Comparison of ENCODE assay signal across 25 cellular contexts in the genomic region with DNA sequence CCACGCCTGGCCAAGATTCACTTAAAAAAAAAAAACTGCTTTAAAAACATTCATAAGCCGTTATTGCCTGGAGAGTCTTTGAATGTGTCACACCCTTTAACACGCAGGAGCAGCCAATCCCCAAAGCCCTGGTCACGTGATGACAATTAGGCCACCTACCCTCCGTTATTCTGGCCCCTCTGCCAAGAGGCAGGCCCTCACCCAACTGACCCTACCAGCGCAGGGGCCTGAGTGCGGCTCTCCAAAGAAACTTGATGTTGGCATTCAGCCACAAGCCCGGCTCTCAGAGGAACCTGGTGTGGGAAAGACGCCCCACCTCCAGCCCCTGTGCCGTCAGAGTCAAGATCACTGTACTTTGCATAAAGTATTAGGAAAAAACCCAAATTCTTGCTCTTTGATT. TPM values are rescaled to one million over a fixed set of nuclear protein-coding genes. Genes with fewer than 3 reads are reported as not detected.
DNase-seq lines count a peak whose midpoint lies in the region; ATAC-seq, FAIRE-seq and TF ChIP-seq lines count a peak whose summit lies in the region.
"Had no signal": no experiment of that assay in that cellular context is flagged by ENCODE, and none has a peak within 500 bp of the region (broad histone marks: within the 10 kb centered on the region; RNA-seq: fewer than 3 reads in every experiment).

No MANE protein-coding gene starts in this region.

- H3K36me3 ChIP-seq in stomach: no peaks in the 10 kb centered on the region
- H3K36me3 ChIP-seq: vagina had no signal

- no peak for TF ChIP-seq EP300 in stomach (IDR thresholded peaks at IDR 0.05)

- intact Hi-C loops in left colon (cut with DNase I, micrococcal nuclease): no loop called here
- intact Hi-C loops in stomach (cut with DNase I; ENCODE audit: low total_unique reads): no loop called here

- 14 to 33% (median 18%) methylated on average over 10 of the region's 10 CpGs for WGBS in stomach, 5 donors

- no peaks in the 10 kb centered on the region for H3K9me3 ChIP-seq in stomach
- H3K9me3 ChIP-seq: SK-N-SH, vagina had no signal

- no peak overlapping the region for H3K4me3 ChIP-seq in stomach
- H3K4me3 ChIP-seq: vagina had no signal

- no peak overlapping the region for H3K27ac ChIP-seq in stomach
- H3K27ac ChIP-seq: vagina had no signal

- ATAC-seq in left colon: peak; percentile 73
- ATAC-seq: activated CD8-positive, alpha-beta T cell treated with anti-CD3 and anti-CD28 coated beads, Interleukin-2, amount 10 ng/mL, durations not matched to agents 7 days and 5 days; stimulated activated effector memory CD8-positive, alpha-beta T cell treated with anti-CD3 and anti-CD28 coated beads, Interleukin-12 subunit alpha, Interleukin-12 subunit beta, amount 100 ng/mL, for 72 hours; T-helper 17 cell had no signal

- H3K27me3 ChIP-seq in stomach: peaks cover 0 to 49% (median 35%) of the 10 kb centered on the region in 3 donors
- H3K27me3 ChIP-seq: vagina had no signal

- H3K4me1 ChIP-seq in stomach: peaks cover 9 to 12% (median 10%) of the 10 kb centered on the region in 4 donors
- H3K4me1 ChIP-seq: vagina had no signal

- no peak for TF ChIP-seq CTCF in stomach (IDR thresholded peaks at IDR 0.05)

- FAIRE-seq in H54 (lab: Jason Lieb, UNC): no peak
- FAIRE-seq: small intestine had no signal

- no peak for TF ChIP-seq POLR2A in stomach (IDR thresholded peaks at IDR 0.05)
- TF ChIP-seq POLR2A in H54 (IDR thresholded peaks at IDR 0.05; ENCODE audit: low read depth, low read length): no peak

- DNase-seq in DMS79 treated with DMSO at 0.1 percent for 48 hours (lab: John Stamatoyannopoulos, UW): peak; percentile 84
- peak; percentile 44 for DNase-seq in NCI-H2029 treated with DMSO at 0.1 percent for 48 hours (lab: John Stamatoyannopoulos, UW)
- DNase-seq in left colon: peak in 1 of 2 donors; percentile 63
- DNase-seq in stomach: peak; percentile 51
- no peak for DNase-seq in H54 (ENCODE audit: insufficient read length, low spot score)
- no peak for DNase-seq in activated gamma-delta T cell (lab: John Stamatoyannopoulos, UW)
- DNase-seq in NCI-H1092 treated with DMSO at 0.1 percent for 48 hours (lab: John Stamatoyannopoulos, UW): no peak
- DNase-seq: activated CD8-positive, alpha-beta T cell treated with anti-CD3 and anti-CD28 coated beads, Interleukin-2, amount 10 ng/mL, durations not matched to agents 7 days and 5 days; activated naive CD4-positive, alpha-beta T cell; activated T-cell treated with anti-CD3 and anti-CD28 coated beads for 4 hours; effector CD8-positive, alpha-beta T cell; erythroblast; foreskin melanocyte; GDM1; HFFc6; MM.1S; NCI-H748 treated with DMSO at 0.1 percent for 48 hours; SK-N-SH; small intestine; T-helper 17 cell had no signal

RNA-seq across cellular contexts. Expression of gene MUC4, which starts 11.6 kb away (rescaled TPM):
- total RNA-seq in left colon (100 to 1,000 TPM; 114 to 356 TPM), stomach (100 to 1,000 TPM in 1 of 5 donors, 10 to 100 TPM in 3, under 1 TPM in 1; 0.73 to 355 (median 41.3) TPM)
- polyA plus RNA-seq in stomach: 10 to 100 TPM in 1 of 3 donors, under 1 TPM in 1, not detected in 1; 0.81 to 28.9 TPM
- total RNA-seq: HFFc6, lung microvascular endothelial cell, pulmonary artery endothelial cell, T-helper 17 cell had no signal
- polyA plus RNA-seq: CD14-positive monocyte had no signal

Comparison
In these comparisons a context has a peak if more than half of its experiments do, and no peak if none do; other contexts are left out.
1. DNase-seq: peak in DMS79 treated with DMSO at 0.1 percent for 48 hours (single experiment), NCI-H2029 treated with DMSO at 0.1 percent for 48 hours (single experiment) and stomach (single experiment); none in H54 (single experiment), activated gamma-delta T cell (single experiment) and NCI-H1092 treated with DMSO at 0.1 percent for 48 hours (single experiment).